Comparison of ENCODE assay signal across 8 cellular contexts in genomic region chr15:56243774-56244236, GRCh38. TPM values are rescaled to one million over a fixed set of nuclear protein-coding genes. Genes with fewer than 3 reads are reported as not detected.
DNase-seq lines count a peak whose midpoint lies in the region; ATAC-seq, FAIRE-seq and TF ChIP-seq lines count a peak whose summit lies in the region.

RFX7 (minus strand) TSS chr15:56243879; CDS start chr15:56243285, 594 bp downstream.

- peaks cover 4% of the 10 kb centered on the region; the same call in 2 of the 3 replicates for H3K9me3 ChIP-seq in GM12878 (replicated peaks; ENCODE audit: control insufficient read depth, insufficient read depth, low read length)
- H3K9me3 ChIP-seq in iPS DF 6.9 (ENCODE audit: control insufficient read depth, insufficient read depth, low read length): no peaks in the 10 kb centered on the region
- no peaks in the 10 kb centered on the region for H3K9me3 ChIP-seq in sigmoid colon

- H2AFZ ChIP-seq in GM12878 (ENCODE audit: control insufficient read depth, low read depth, low read length): peak within 1 kb of the TSS; percentile 72

- H3K27me3 ChIP-seq in H7 (ENCODE audit: control insufficient read depth, insufficient read depth, low read length): no peaks in the 10 kb centered on the region
- no peaks in the 10 kb centered on the region for H3K27me3 ChIP-seq in GM12878 (replicated peaks in 1 of 2; ENCODE audit: control insufficient read depth in 2 of 2, insufficient read depth in 2 of 2, low read length in 1 of 2)
- H3K27me3 ChIP-seq in iPS DF 6.9 (ENCODE audit: control insufficient read depth, insufficient read depth, low read length): no peaks in the 10 kb centered on the region
- no peaks in the 10 kb centered on the region for H3K27me3 ChIP-seq in sigmoid colon

- TF ChIP-seq CTCF in GM12878 (IDR thresholded peaks at IDR 0.05 in 2 of 3, conservative IDR thresholded peaks at IDR 0.05 in 1 of 3; ENCODE audit: control insufficient read depth in 2 of 3, extremely low read depth in 1 of 3, insufficient read depth in 1 of 3, low read depth in 3 of 3, low read length in 3 of 3) (no peak), sigmoid colon (IDR thresholded peaks at IDR 0.05) (no peak)

- CTCF ChIA-PET in GM12878 (lab: Yijun Ruan, JAX): interaction anchor here (0.5 to 2.2 kb wide), 3 partner anchors 38 to 377 kb away, joined by 3 to 8 read pairs (median 3); no protein-coding TSS in a partner anchor

- in situ Hi-C loops in GM12878 (cut with MboI): no loop called here

- peak; percentile 42 for ATAC-seq in GM12878

- no TSS peak for BruUV-seq in GM12878 (replicated peaks; lab: Mats Ljungman, UMichigan)

- H3K4me2 ChIP-seq in GM12878 (ENCODE audit: control insufficient read depth, insufficient read depth): peak within 1 kb of the TSS; percentile 95

- intact Hi-C loops in GM12878 (cut with micrococcal nuclease; ENCODE audit: unreplicated experiment) (loop anchor here (5.0 to 10.0 kb wide), 3 partner anchors 57 to 249 kb away; partner anchors contain the start of gene NEDD4), sigmoid colon (cut with DNase I) (loop anchor here (2.0 to 10.0 kb wide), 3 partner anchors 139 to 252 kb away; partner anchors contain the start of gene NEDD4)

- H3K27ac ChIP-seq in GM12878 (ENCODE audit: control insufficient read depth, insufficient read depth): peak within 1 kb of the TSS; percentile 91
- no peak within 1 kb of the TSS for H3K27ac ChIP-seq in iPS DF 6.9 (ENCODE audit: low read length)
- peak within 1 kb of the TSS; percentile 87 to 93 (median 92) for H3K27ac ChIP-seq in sigmoid colon

- DNase-seq in GDM1 (lab: John Stamatoyannopoulos, UW) (peak; percentile 60), H7 (peak; percentile 90), NAMALWA (ENCODE audit: low spot score) (peak; percentile 86), T-helper 9 cell (peak; percentile 70), GM12878 (ENCODE audit: low read depth, low spot score) (no peak), iPS DF 6.9 (ENCODE audit: low read depth, low spot score) (no peak), sigmoid colon (peak; percentile 84), OCI-M2 (lab: John Stamatoyannopoulos, UW; ENCODE audit: unreplicated experiment) (no peak)

- H3K36me3 ChIP-seq in H7 (replicated peaks; ENCODE audit: control insufficient read depth, insufficient read depth, low read length): no peaks in the 10 kb centered on the region
- H3K36me3 ChIP-seq in GM12878 (ENCODE audit: control insufficient read depth in 2 of 2, insufficient read depth in 2 of 2, low read length in 1 of 2): no peaks in the 10 kb centered on the region
- H3K36me3 ChIP-seq in iPS DF 6.9 (ENCODE audit: control insufficient read depth, insufficient read depth, low read length): no peaks in the 10 kb centered on the region
- no peaks in the 10 kb centered on the region for H3K36me3 ChIP-seq in sigmoid colon

- H3K4me3 ChIP-seq in H7 (ENCODE audit: insufficient read depth, low read depth, low read length) (peak within 1 kb of the TSS; percentile 79), GM12878 (peak within 1 kb of the TSS; percentile 87), iPS DF 6.9 (ENCODE audit: low read length) (peak within 1 kb of the TSS; percentile 98), sigmoid colon (peak within 1 kb of the TSS; percentile 92 to 99 (median 98))

- peaks cover 61% of the 10 kb centered on the region for H3K79me2 ChIP-seq in GM12878 (ENCODE audit: control insufficient read depth, insufficient read depth, low read length)

- TF ChIP-seq POLR2A in GM12878 (IDR thresholded peaks at IDR 0.05; ENCODE audit: low read depth, low read length) (peak; percentile 62; the same call in 1 of the 2 replicates), sigmoid colon (IDR thresholded peaks at IDR 0.05) (no peak)

- no peak for TF ChIP-seq RAD21 in GM12878 (IDR thresholded peaks at IDR 0.05; ENCODE audit: insufficient read depth, low read depth, low read length)

- RAD21 ChIA-PET in GM12878 (lab: Charles Lee; ENCODE audit: unreplicated experiment): interaction anchor here (2.3 kb wide), 1 partner anchor 36 kb away, joined by 10 read pairs; no protein-coding TSS in a partner anchor

- H3K4me1 ChIP-seq in GM12878 (ENCODE audit: control insufficient read depth, insufficient read depth, low read length): peaks cover 7% of the 10 kb centered on the region
- H3K4me1 ChIP-seq in iPS DF 6.9 (ENCODE audit: control insufficient read depth, insufficient read depth, low read length): peaks cover 3% of the 10 kb centered on the region; the same call in 1 of the 2 replicates
- peaks cover 0 to 45% (median 28%) of the 10 kb centered on the region in 4 donors for H3K4me1 ChIP-seq in sigmoid colon

- SMC1A ChIA-PET in GM12878 (lab: Charles Lee; ENCODE audit: uncharacterized antibody, unreplicated experiment): interaction anchor here (0.6 kb wide), 1 partner anchor 29 kb away, joined by 3 read pairs; no protein-coding TSS in a partner anchor

- TF ChIP-seq EP300 in GM12878 (IDR thresholded peaks at IDR 0.05; ENCODE audit: borderline replicate concordance in 1 of 2, control insufficient read depth in 1 of 2, low read depth in 2 of 2, low read length in 2 of 2) (no peak), sigmoid colon (IDR thresholded peaks at IDR 0.05) (no peak)

- under 1% methylated on average over 37 of the region's 55 CpGs for WGBS in GM12878 (ENCODE audit: insufficient coverage, insufficient replicate concordance, low lambda C conversion rate, missing lambda C conversion rate)
- WGBS in iPS DF 6.9 (ENCODE audit: insufficient coverage, insufficient read length): no CpG with 5 or more reads among the region's 55 CpGs
- WGBS in sigmoid colon, 2 donors: 0 to 1% methylated on average over 55 of the region's 55 CpGs

- H4K20me1 ChIP-seq in GM12878 (ENCODE audit: control insufficient read depth, insufficient read depth): no peaks in the 10 kb centered on the region

- FAIRE-seq in GM12878 (lab: Jason Lieb, UNC): no peak

- POLR2A ChIA-PET in GM12878 (lab: Charles Lee): no interaction called here

- peak within 1 kb of the TSS; percentile 86 for H3K9ac ChIP-seq in GM12878 (ENCODE audit: control insufficient read depth, insufficient read depth, low read length)

TF ChIP-seq in GM12878, 131 proteins besides CTCF, POLR2A, EP300 and RAD21 (continues in another document):
- TF ChIP-seq, protein P1, sequence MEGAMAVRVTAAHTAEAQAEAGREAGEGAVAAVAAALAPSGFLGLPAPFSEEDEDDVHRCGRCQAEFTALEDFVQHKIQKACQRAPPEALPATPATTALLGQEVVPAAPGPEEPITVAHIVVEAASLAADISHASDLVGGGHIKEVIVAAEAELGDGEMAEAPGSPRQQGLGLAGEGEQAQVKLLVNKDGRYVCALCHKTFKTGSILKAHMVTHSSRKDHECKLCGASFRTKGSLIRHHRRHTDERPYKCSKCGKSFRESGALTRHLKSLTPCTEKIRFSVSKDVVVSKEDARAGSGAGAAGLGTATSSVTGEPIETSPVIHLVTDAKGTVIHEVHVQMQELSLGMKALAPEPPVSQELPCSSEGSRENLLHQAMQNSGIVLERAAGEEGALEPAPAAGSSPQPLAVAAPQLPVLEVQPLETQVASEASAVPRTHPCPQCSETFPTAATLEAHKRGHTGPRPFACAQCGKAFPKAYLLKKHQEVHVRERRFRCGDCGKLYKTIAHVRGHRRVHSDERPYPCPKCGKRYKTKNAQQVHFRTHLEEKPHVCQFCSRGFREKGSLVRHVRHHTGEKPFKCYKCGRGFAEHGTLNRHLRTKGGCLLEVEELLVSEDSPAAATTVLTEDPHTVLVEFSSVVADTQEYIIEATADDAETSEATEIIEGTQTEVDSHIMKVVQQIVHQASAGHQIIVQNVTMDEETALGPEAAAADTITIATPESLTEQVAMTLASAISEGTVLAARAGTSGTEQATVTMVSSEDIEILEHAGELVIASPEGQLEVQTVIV (IDR thresholded peaks at IDR 0.05; ENCODE audit: borderline replicate concordance, partially characterized antibody): no peak
- TF ChIP-seq SMAD1 (IDR thresholded peaks at IDR 0.05; ENCODE audit: low read depth, partially characterized antibody) (no peak), ASH2L (IDR thresholded peaks at IDR 0.05; ENCODE audit: borderline replicate concordance, low read depth) (peak; percentile 52; the same call in 1 of the 2 replicates), NKRF (conservative IDR thresholded peaks at IDR 0.05) (peak; percentile 62; the same call in 1 of the 2 replicates), IKZF1 (conservative IDR thresholded peaks at IDR 0.05) (peak; percentile 76)

RNA-seq across cellular contexts. Expression of gene RFX7, which starts in this region (rescaled TPM):
- 8.7 and 10.2 TPM in 2 replicates for total RNA-seq in H7 (2014; rRNA removed; shearing (Covaris generic))
- 33.7 and 34.2 TPM in 2 replicates for total RNA-seq in GM12878 (2013; cell fraction: nucleolus; rRNA removed)
- 11.3 and 12.0 TPM in 2 replicates for total RNA-seq in GM12878 (2014; rRNA removed)
- total RNA-seq in GM12878 (2014; rRNA removed; fragmentation: Illumina TruSeq; extraction: Trizol): 10.6 and 11.2 TPM in 2 replicates
- total RNA-seq in GM12878 (2021): 26.5 and 31.4 TPM in 2 replicates
- 6.1 TPM for polyA plus RNA-seq in GM12878 (2011; ENCODE audit: low read depth)
- 11.0 and 13.0 TPM in 2 replicates for polyA plus RNA-seq in GM12878 (2011; rRNA removed)
- 10.1 and 13.2 TPM in 2 replicates for polyA plus RNA-seq in GM12878 (2011; cell fraction: cytosol; rRNA removed)
- 15.2 and 15.7 TPM in 2 replicates for polyA plus RNA-seq in GM12878 (2011; cell fraction: nucleus; rRNA removed)
- polyA plus RNA-seq in GM12878 (2012): 6.4 and 8.5 TPM in 2 replicates
- polyA plus RNA-seq in GM12878 (2014; fragmentation: Illumina TruSeq; extraction: Trizol): 24.6 and 27.0 TPM in 2 replicates
- 1 to 10 TPM; 3.2 to 4.0 TPM for polyA plus RNA-seq in GM12878 (2014; fragmentation: Nextera tagmentation; extraction: Ambion mirVana)
- polyA plus RNA-seq in GM12878 (2014; rRNA removed): 10.1 and 11.8 TPM in 2 replicates
- 1 to 10 TPM; 7.6 to 8.5 TPM for polyA plus RNA-seq in GM12878 (2016; fragmentation: Nextera tagmentation; extraction: Ambion mirVana)
- 37.4 and 45.0 TPM in 2 replicates for polyA minus RNA-seq in GM12878 (2011; rRNA and poly(A)+ RNA removed)
- 13.4 and 17.7 TPM in 2 replicates for polyA minus RNA-seq in GM12878 (2011; cell fraction: cytosol; rRNA and poly(A)+ RNA removed)
- 8.0 and 11.8 TPM in 2 replicates for polyA minus RNA-seq in GM12878 (2011; cell fraction: nucleus; rRNA and poly(A)+ RNA removed)
- 1 to 10 TPM; 6.7 to 9.1 (median 7.8) TPM for total RNA-seq in sigmoid colon
- 1 to 10 TPM in 1 of 3 donors, under 1 TPM in 2; 0.60 to 3.9 (median 0.92) TPM for polyA plus RNA-seq in sigmoid colon

Comparison
In these comparisons a context has a peak if more than half of its experiments do, and no peak if none do; other contexts are left out.
1. DNase-seq: peak in GDM1 (single experiment), H7 (single experiment), NAMALWA (single experiment), T-helper 9 cell (single experiment) and sigmoid colon (single experiment); none in GM12878 (single experiment), iPS DF 6.9 (single experiment) and OCI-M2 (single experiment).
2. Peak in every context shown above with its lines, with median percentiles within 50 percentile points of each other: H3K4me3 ChIP-seq.